8 cellular contexts compared by ENCODE assay signal in the genomic region with DNA sequence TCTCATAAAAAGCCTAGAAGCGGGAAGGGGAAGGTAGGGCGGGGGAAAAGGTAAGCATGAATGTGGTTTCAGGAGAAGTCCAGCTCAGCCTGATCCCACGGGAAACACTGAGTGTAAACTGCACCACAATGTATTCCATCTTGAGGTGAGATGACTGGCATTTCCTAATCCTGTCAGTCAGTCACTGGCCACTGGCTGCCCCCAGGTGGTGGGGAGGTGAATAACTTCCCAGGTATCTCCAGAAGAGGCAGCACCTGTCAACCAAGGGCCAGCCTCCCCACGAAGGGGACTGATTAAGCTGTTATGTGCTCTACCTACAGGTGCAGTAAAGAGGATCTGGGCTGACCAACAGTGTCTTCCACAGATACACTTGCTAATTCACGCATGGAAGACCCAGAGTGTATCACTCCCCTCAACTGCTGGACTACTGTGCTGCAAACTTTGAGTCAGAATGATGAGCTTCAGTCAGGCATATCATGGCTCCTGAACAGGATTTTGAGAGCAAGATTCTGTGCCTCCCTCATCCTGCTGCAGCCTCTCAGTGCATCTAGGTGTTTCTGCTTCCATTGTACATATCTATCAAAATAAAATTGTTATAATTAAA.
DNase-seq lines count a peak whose midpoint lies in the region; ATAC-seq and TF ChIP-seq lines count a peak whose summit lies in the region.

No MANE protein-coding gene starts in this region.

- in situ Hi-C loops in GM13977 (cut with MboI; ENCODE audit: low pct_unique_long_range_greater_than_20kb, low sequenced_read_pairs, unreplicated experiment) = loop anchor here (25.0 kb wide), 2 partner anchors 209 to 359 kb away; no protein-coding TSS in a partner anchor

- H3K4me3 Mint-ChIP-seq in progenitor cell of endocrine pancreas (ENCODE audit: low read depth) = no peak overlapping the region

- no peaks in the 10 kb centered on the region for H3K9me3 Mint-ChIP-seq in progenitor cell of endocrine pancreas (ENCODE audit: low read depth)

- H3K4me1 Mint-ChIP-seq in progenitor cell of endocrine pancreas (ENCODE audit: low read depth) = peaks cover under 1% of the 10 kb centered on the region

- peak; percentile 59 for DNase-seq in GM13977 (ENCODE audit: low spot score)
- DNase-seq in NCI-H2029 treated with DMSO at 0.1 percent for 48 hours (lab: John Stamatoyannopoulos, UW) = peak; percentile 49
- peak; percentile 12 to 15 for DNase-seq in activated CD4-positive, alpha-beta T cell treated with anti-CD3 and anti-CD28 coated beads, Interleukin-2, amount 50 U/mL, for 4 hours
- no peak for DNase-seq in epithelial cell of proximal tubule (ENCODE audit: low read depth)
- DNase-seq in progenitor cell of endocrine pancreas (ENCODE audit: low spot score, unreplicated experiment) = peak; percentile 46

- peaks cover 3% of the 10 kb centered on the region for H3K27me3 Mint-ChIP-seq in progenitor cell of endocrine pancreas

- H3K4me3 ChIP-seq in epithelial cell of proximal tubule (ENCODE audit: low read depth, low read length) = no peak overlapping the region

- no peaks in the 10 kb centered on the region for H3K36me3 Mint-ChIP-seq in progenitor cell of endocrine pancreas (ENCODE audit: insufficient read depth)

- no peak overlapping the region for H3K27ac Mint-ChIP-seq in progenitor cell of endocrine pancreas

- TF ChIP-seq CTCF in GM13977 (IDR thresholded peaks at IDR 0.05; ENCODE audit: extremely low read depth, insufficient read depth, missing control alignments) = peak; percentile 78
- TF ChIP-seq CTCF in epithelial cell of proximal tubule (conservative IDR thresholded peaks at IDR 0.05; ENCODE audit: low read depth, low read length) = peak; percentile 81
- peak; percentile 81 for TF ChIP-seq CTCF in progenitor cell of endocrine pancreas (IDR thresholded peaks at IDR 0.05; ENCODE audit: unreplicated experiment)

- ATAC-seq in GM18520 (IDR thresholded peaks at IDR 0.05; ENCODE audit: unreplicated experiment) (no peak), HG03571 (IDR thresholded peaks at IDR 0.05; ENCODE audit: unreplicated experiment) (no peak), HG03460 (IDR thresholded peaks at IDR 0.05; ENCODE audit: unreplicated experiment) (no peak)
